In genomic region chr2:1283856-1284255, GRCh38 we compare ENCODE assay signal across 34 cellular contexts.
"Had no signal": no experiment of that assay in that cellular context is flagged by ENCODE, and none has a peak within 500 bp of the region (broad histone marks: within the 10 kb centered on the region; RNA-seq: fewer than 3 reads in every experiment).

No MANE protein-coding gene starts in this region.

- H3K27ac ChIP-seq: brain microvascular endothelial cell, SJCRH30, WERI-Rb-1 had no signal

- H3K4me1 ChIP-seq: SJCRH30 had no signal

- H3K4me3 ChIP-seq: MG63, SJCRH30 had no signal

- H3K9me3 ChIP-seq: MG63, SJCRH30 had no signal

- H3K36me3 ChIP-seq: brain microvascular endothelial cell, MG63, SJCRH30, WERI-Rb-1 had no signal

- H3K27me3 ChIP-seq: brain microvascular endothelial cell, MG63, SJCRH30 had no signal

- ATAC-seq: activated CD8-positive, alpha-beta T cell treated with anti-CD3 and anti-CD28 coated beads for 36 hours; activated T-cell treated with anti-CD3 and anti-CD28 coated beads, Interleukin-2, amount 50 U/mL, for 72 hours; activated T-helper 17 cell treated with anti-CD3 and anti-CD28 coated beads, Interleukin-2, amount 50 U/mL, for 72 hours had no signal

- DNase-seq: activated CD4-positive, alpha-beta T cell treated with anti-CD3 and anti-CD28 coated beads for 1 hour; activated CD4-positive, alpha-beta T cell treated with anti-CD3 and anti-CD28 coated beads, Interleukin-2, amount 10 ng/mL, durations not matched to agents 24 days and 14 days; activated CD4-positive, alpha-beta T cell treated with anti-CD3 and anti-CD28 coated beads, Interleukin-2, amount 50 U/mL, for 4 hours; activated CD4-positive, CD25-positive, alpha-beta regulatory T cell; activated CD8-positive, alpha-beta T cell treated with anti-CD3 and anti-CD28 coated beads for 36 hours; activated effector memory CD4-positive, alpha-beta T cell treated with anti-CD3 and anti-CD28 coated beads, Interleukin-2, amount 50 U/mL, for 16 hours; activated naive CD4-positive, alpha-beta T cell; activated naive CD4-positive, alpha-beta T cell treated with anti-CD3 and anti-CD28 coated beads, Interleukin-2, amount 50 U/mL, for 16 hours; activated naive CD8-positive, alpha-beta T cell treated with anti-CD3 and anti-CD28 coated beads for 36 hours; activated T-cell treated with anti-CD3 and anti-CD28 coated beads, Interleukin-2, amount 50 U/mL, for 1 hour; activated T-cell treated with anti-CD3 and anti-CD28 coated beads, Interleukin-2, amount 50 U/mL, for 72 hours; amniotic stem cell; aorta; brain microvascular endothelial cell; central memory CD4-positive, alpha-beta T cell; Kasumi-1; KG1; MG63; NCI-H1048; NCI-H1436; NCI-H1694; NCI-H1930; NCI-H2081 treated with DMSO at 0.1 percent for 48 hours; NCI-H2171; NCI-H510A; NCI-H774; SHP77; SJCRH30; SW 1271; T-helper 1 cell; T-helper 2 cell; T-helper 9 cell; WERI-Rb-1 had no signal
